In the genomic region with DNA sequence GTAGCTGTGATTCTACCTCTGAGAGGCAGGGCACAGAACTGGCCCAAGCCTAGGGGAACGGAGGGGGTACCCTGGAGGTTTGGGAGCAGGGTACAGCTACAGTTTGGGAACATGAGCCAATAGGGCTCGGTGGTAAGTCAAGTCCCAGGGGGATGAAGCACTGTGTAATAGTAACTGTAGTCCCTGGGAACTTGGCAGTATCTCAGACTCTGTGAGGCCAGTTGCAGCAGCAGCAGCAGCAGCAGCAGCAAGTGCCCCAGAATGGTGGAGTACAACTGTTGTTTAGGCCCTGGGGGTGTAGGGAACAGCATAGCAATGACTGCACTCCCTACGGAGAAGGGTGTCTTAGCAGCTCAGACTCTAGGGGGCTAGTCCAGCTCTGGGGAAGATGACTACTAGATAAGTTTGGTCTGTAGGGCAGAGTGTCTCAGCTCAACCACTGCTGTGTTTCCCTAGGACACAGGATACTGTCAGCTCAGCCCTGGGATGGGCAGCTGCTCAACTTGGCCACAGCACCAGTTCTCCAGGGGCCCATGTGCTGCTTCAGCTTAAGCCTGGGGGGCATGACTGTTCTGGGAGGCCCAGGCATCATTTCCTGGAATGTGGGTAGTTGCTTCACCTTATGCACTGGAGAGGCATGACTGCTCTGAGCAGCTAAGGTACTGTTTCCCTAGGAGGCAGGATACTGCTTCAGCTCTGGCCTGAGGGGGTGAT, we compare ENCODE assay signal across 13 cellular contexts. TPM values are rescaled to one million over a fixed set of nuclear protein-coding genes. Genes with fewer than 3 reads are reported as not detected.
DNase-seq lines count a peak whose midpoint lies in the region; ATAC-seq and TF ChIP-seq lines count a peak whose summit lies in the region.
"Had no signal": no experiment of that assay in that cellular context is flagged by ENCODE, and none has a peak within 500 bp of the region (broad histone marks: within the 10 kb centered on the region; RNA-seq: fewer than 3 reads in every experiment).

No MANE protein-coding gene starts in this region.

- H3K27me3 ChIP-seq in H9 (ENCODE audit: insufficient read depth, low read length) = no peaks in the 10 kb centered on the region
- H3K27me3 ChIP-seq in adrenal gland = no peaks in the 10 kb centered on the region
- H3K27me3 ChIP-seq: tibial nerve had no signal

- no peaks in the 10 kb centered on the region; a peak in 1 of 5 replicates for H3K9me3 Mint-ChIP-seq in H9
- H3K9me3 Mint-ChIP-seq in stimulated activated naive B cell treated with anti-CD40 and anti-IgM and Interleukin-4, amounts not matched to agents 10 μg/mL and 1 μg/mL and 100 μg/mL, for 72 hours = peaks cover 0 to 2% of the 10 kb centered on the region in 2 donors
- H3K9me3 Mint-ChIP-seq: nephron had no signal

- no peak overlapping the region for H2BK5ac ChIP-seq in H9 (ENCODE audit: insufficient read length, low read length)

- H3K4me3 ChIP-seq in fibroblast of the aortic adventitia (ENCODE audit: low read depth, low read length) (no peak overlapping the region), adrenal gland (no peak overlapping the region)
- H3K4me3 ChIP-seq: smooth muscle cell, tibial nerve had no signal

- H3K36me3 ChIP-seq in adrenal gland (replicated peaks in 1 of 2) = no peaks in the 10 kb centered on the region

- H3K27ac ChIP-seq in H9 (ENCODE audit: insufficient read length, low read depth, low read length) (no peak overlapping the region), adrenal gland (no peak overlapping the region)
- H3K27ac ChIP-seq: tibial nerve had no signal

- H3K79me2 ChIP-seq in H9 (ENCODE audit: insufficient read depth, low read length) = no peaks in the 10 kb centered on the region

- no peaks in the 10 kb centered on the region for H4K20me1 ChIP-seq in H9 (ENCODE audit: control insufficient read depth, insufficient read depth, insufficient read length)

- TF ChIP-seq POLR2A in adrenal gland (IDR thresholded peaks at IDR 0.05) = no peak

- H3K9me3 ChIP-seq in H9 (ENCODE audit: control insufficient read depth, low read depth, low read length) = no peaks in the 10 kb centered on the region
- H3K9me3 ChIP-seq in adrenal gland (replicated peaks in 1 of 3) = no peaks in the 10 kb centered on the region
- H3K9me3 ChIP-seq: tibial nerve had no signal

- H3K4me1 ChIP-seq in H9 (ENCODE audit: insufficient read depth, low read length) (no peaks in the 10 kb centered on the region), adrenal gland (replicated peaks in 1 of 2) (no peaks in the 10 kb centered on the region)
- H3K4me1 ChIP-seq: tibial nerve had no signal

- peak; percentile 61 for ATAC-seq in sciatic nerve
- ATAC-seq in stimulated activated naive B cell treated with anti-CD40 and anti-IgM and Interleukin-4, amounts not matched to agents 10 μg/mL and 1 μg/mL and 100 μg/mL, for 72 hours (replicated peaks) = no peak
- no peak for ATAC-seq in GM18517 (IDR thresholded peaks at IDR 0.05; ENCODE audit: unreplicated experiment)
- ATAC-seq: SK-N-SH treated with all-trans-retinoic acid at 6 μM for 48 hours had no signal

- no peaks in the 10 kb centered on the region for H3K79me1 ChIP-seq in H9 (ENCODE audit: insufficient read depth, low read depth, low read length, poor library complexity, severe bottlenecking)

- intact Hi-C loops in sciatic nerve (cut with DNase I) (no loop called here), adrenal gland (cut with DNase I) (no loop called here)

- H3K4me2 ChIP-seq in H9 (ENCODE audit: insufficient read depth, insufficient read length, low read length) = no peak overlapping the region
- H3K4me2 ChIP-seq: smooth muscle cell had no signal

- no peak overlapping the region for H3K56ac ChIP-seq in H9 (ENCODE audit: insufficient read length, low read depth, low read length)

- peaks cover 0 to 4% (median 2%) of the 10 kb centered on the region in 3 experiments; a peak in 2 of 7 replicates for H3K36me3 Mint-ChIP-seq in H9 (ENCODE audit: insufficient read depth in 1 of 3, low read depth in 3 of 3)
- H3K36me3 Mint-ChIP-seq in stimulated activated naive B cell treated with anti-CD40 and anti-IgM and Interleukin-4, amounts not matched to agents 10 μg/mL and 1 μg/mL and 100 μg/mL, for 72 hours = peaks cover 34 to 58% of the 10 kb centered on the region in 2 donors

- H3K27ac Mint-ChIP-seq in H9 = peak overlapping the region in 2 of 3 experiments; percentile 22 to 29; a peak in 2 of 7 replicates
- H3K27ac Mint-ChIP-seq in stimulated activated naive B cell treated with anti-CD40 and anti-IgM and Interleukin-4, amounts not matched to agents 10 μg/mL and 1 μg/mL and 100 μg/mL, for 72 hours = no peak overlapping the region
- H3K27ac Mint-ChIP-seq: nephron had no signal

- H3K23ac ChIP-seq in H9 (ENCODE audit: insufficient read length, low read depth, low read length) = no peak overlapping the region

- H4K8ac ChIP-seq in H9 (replicated peaks; ENCODE audit: insufficient read length, low read depth, low read length) = no peak overlapping the region

- TF ChIP-seq CTCF in H9 (conservative IDR thresholded peaks at IDR 0.05) (no peak), fibroblast of the aortic adventitia (IDR thresholded peaks at IDR 0.05; ENCODE audit: insufficient read depth, low read length) (no peak), adrenal gland (IDR thresholded peaks at IDR 0.05) (no peak)

- no peak overlapping the region for H3K9ac ChIP-seq in H9 (ENCODE audit: extremely low read depth, insufficient read length, low read length)

- no peak overlapping the region for H3K18ac ChIP-seq in H9 (ENCODE audit: insufficient read length, low read depth, low read length)

- no peak overlapping the region for H2AK5ac ChIP-seq in H9 (ENCODE audit: insufficient read length, low read length)

- H3T11ph ChIP-seq in H9 (ENCODE audit: low read length) = no peak overlapping the region

- H3K4me3 Mint-ChIP-seq in H9 = no peak overlapping the region
- no peak overlapping the region for H3K4me3 Mint-ChIP-seq in stimulated activated naive B cell treated with anti-CD40 and anti-IgM and Interleukin-4, amounts not matched to agents 10 μg/mL and 1 μg/mL and 100 μg/mL, for 72 hours
- H3K4me3 Mint-ChIP-seq: nephron had no signal

- H3K14ac ChIP-seq in H9 (ENCODE audit: insufficient read depth, low read length) = no peak overlapping the region

- no CpG with 5 or more reads among the region's 3 CpGs for WGBS in H9 (ENCODE audit: extremely low coverage, insufficient read length, low lambda C conversion rate)
- 83 to 100% (median 95%) methylated on average over 1 to 3 of the region's 3 CpGs for WGBS in adrenal gland, 4 donors

- no peaks in the 10 kb centered on the region for H3K4me1 Mint-ChIP-seq in H9
- peaks cover 0 to 10% of the 10 kb centered on the region in 2 donors for H3K4me1 Mint-ChIP-seq in stimulated activated naive B cell treated with anti-CD40 and anti-IgM and Interleukin-4, amounts not matched to agents 10 μg/mL and 1 μg/mL and 100 μg/mL, for 72 hours
- H3K4me1 Mint-ChIP-seq: nephron had no signal

- DNase-seq in H9 (no peak), T1000 (lab: John Stamatoyannopoulos, UW) (peak; percentile 81), fibroblast of the aortic adventitia (ENCODE audit: low read depth) (peak; percentile 55), sciatic nerve (ENCODE audit: low spot score) (no peak), NCI-H187 (lab: John Stamatoyannopoulos, UW) (no peak), adrenal gland (no peak)
- DNase-seq in stimulated activated naive B cell treated with anti-CD40 and anti-IgM and Interleukin-4, amounts not matched to agents 10 μg/mL and 1 μg/mL and 100 μg/mL, for 72 hours = no peak
- DNase-seq: left cardiac atrium had no signal

- H2BK15ac ChIP-seq in H9 (ENCODE audit: low read depth, low read length) = no peak overlapping the region

- no peaks in the 10 kb centered on the region for H3K23me2 ChIP-seq in H9 (ENCODE audit: insufficient read length, low read depth, low read length, poor library complexity, severe bottlenecking)

- no peak overlapping the region for H2AFZ ChIP-seq in H9 (ENCODE audit: low read length)

- no peak overlapping the region for H3K4ac ChIP-seq in H9 (ENCODE audit: low read depth, low read length)

- H2BK20ac ChIP-seq in H9 (ENCODE audit: low read depth, low read length, poor library complexity, severe bottlenecking) = no peak overlapping the region

- H3K27me3 Mint-ChIP-seq in H9 (ENCODE audit: low read depth) = no peaks in the 10 kb centered on the region
- H3K27me3 Mint-ChIP-seq in stimulated activated naive B cell treated with anti-CD40 and anti-IgM and Interleukin-4, amounts not matched to agents 10 μg/mL and 1 μg/mL and 100 μg/mL, for 72 hours = no peaks in the 10 kb centered on the region

- H2BK120ac ChIP-seq in H9 (ENCODE audit: low read depth, low read length, poor library complexity, severe bottlenecking) = no peak overlapping the region

- H4K91ac ChIP-seq in H9 (ENCODE audit: insufficient read length, low read depth, low read length) = no peak overlapping the region

- H2BK12ac ChIP-seq in H9 (ENCODE audit: insufficient read length, low read depth, low read length) = no peak overlapping the region

- H4K5ac ChIP-seq in H9 (ENCODE audit: insufficient read length, low read depth, low read length) = no peak overlapping the region

RNA-seq across cellular contexts. Expression of a gene that starts 20.5 kb away (rescaled TPM):
- 3.5 and 4.2 TPM in 2 replicates for total RNA-seq in H9 (2021)
- 14.0 and 14.2 TPM in 2 replicates for total RNA-seq in fibroblast of the aortic adventitia (ENCODE audit: low replicate concordance)
- total RNA-seq in sciatic nerve = 23.4 TPM
- 10 to 100 TPM in 5 of 8 donors, 1 to 10 TPM in 3; 6.7 to 27.9 (median 11.0) TPM for total RNA-seq in adrenal gland
- polyA plus RNA-seq in adrenal gland = 1 to 10 TPM; 1.9 to 9.3 (median 2.2) TPM

RNA-seq across cellular contexts. Expression of a gene that starts 21.1 kb away (rescaled TPM):
- total RNA-seq in H9 (2021) = 129 and 135 TPM in 2 replicates
- 28.1 and 34.4 TPM in 2 replicates for total RNA-seq in fibroblast of the aortic adventitia (ENCODE audit: low replicate concordance)
- 24.2 TPM for total RNA-seq in sciatic nerve
- 10 to 100 TPM; 12.4 to 54.1 (median 38.3) TPM for total RNA-seq in adrenal gland
- polyA plus RNA-seq in adrenal gland = 10 to 100 TPM; 23.8 to 68.7 (median 33.5) TPM

Comparison
In these comparisons a context has a peak if more than half of its experiments do, and no peak if none do; other contexts are left out.
1. DNase-seq: peak in T1000 (single experiment) and fibroblast of the aortic adventitia (single experiment); none in H9 (single experiment), sciatic nerve (single experiment), stimulated activated naive B cell treated with anti-CD40 and anti-IgM and Interleukin-4, amounts not matched to agents 10 μg/mL and 1 μg/mL and 100 μg/mL, for 72 hours (single experiment), NCI-H187 (0 of 2) and adrenal gland (0 of 7).